ENCODE assay signal across 21 cellular contexts in the genomic region with DNA sequence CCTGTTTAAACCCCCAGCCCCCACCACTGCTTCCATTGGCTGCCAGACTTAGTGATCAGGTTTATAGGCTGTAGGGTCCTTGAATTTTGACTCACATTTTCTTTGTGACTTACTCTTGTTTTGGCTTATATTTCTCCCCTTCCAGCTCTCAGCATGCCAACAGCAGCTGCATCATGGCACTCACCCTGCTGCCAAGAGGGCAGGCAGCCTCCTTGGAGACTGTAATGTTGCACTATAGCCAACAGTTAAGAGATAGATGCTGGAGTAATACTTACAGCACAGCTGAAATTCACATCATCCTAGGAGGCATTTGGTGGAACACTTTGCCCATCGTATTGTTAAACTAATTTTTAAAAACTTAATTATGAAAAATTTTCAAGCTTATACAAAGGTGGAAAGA.
DNase-seq lines count a peak whose midpoint lies in the region; ATAC-seq lines count a peak whose summit lies in the region.
"Had no signal": no experiment of that assay in that cellular context is flagged by ENCODE, and none has a peak within 500 bp of the region (broad histone marks: within the 10 kb centered on the region; RNA-seq: fewer than 3 reads in every experiment).

No MANE protein-coding gene starts in this region.

- H2BK5ac ChIP-seq in mesendoderm (ENCODE audit: low read length): no peak overlapping the region

- no peak overlapping the region for H3K9ac ChIP-seq in mesendoderm (ENCODE audit: low read length)

- H3K79me1 ChIP-seq in mesendoderm (ENCODE audit: low read length): no peaks in the 10 kb centered on the region

- H2BK120ac ChIP-seq in mesendoderm (ENCODE audit: low read depth, low read length): no peak overlapping the region

- no peaks in the 10 kb centered on the region for H3K36me3 ChIP-seq in mesendoderm (ENCODE audit: control insufficient read depth, insufficient read depth, low read length)
- H3K36me3 ChIP-seq: Peyer's patch had no signal

- no CpG with 5 or more reads among the region's 1 CpG for WGBS in mesendoderm (ENCODE audit: extremely low coverage, insufficient coverage, low lambda C conversion rate)

- no peaks in the 10 kb centered on the region for H3K79me2 ChIP-seq in mesendoderm (ENCODE audit: control insufficient read depth, insufficient read depth, low read length)

- no peak overlapping the region for H3K18ac ChIP-seq in mesendoderm (ENCODE audit: low read length)

- DNase-seq in DMS 273 (lab: John Stamatoyannopoulos, UW; ENCODE audit: unreplicated experiment): peak; percentile 62
- DNase-seq in DMS 273 treated with DMSO at 0.1 percent for 48 hours (lab: John Stamatoyannopoulos, UW): no peak
- peak; percentile 85 for DNase-seq in NCI-H1105 (lab: John Stamatoyannopoulos, UW)
- peak; percentile 26 for DNase-seq in NCI-H69 (lab: John Stamatoyannopoulos, UW)
- DNase-seq in mesendoderm: no peak
- DNase-seq in GM19238 (ENCODE audit: insufficient read length, low spot score): no peak
- DNase-seq in ecto neural progenitor cell (ENCODE audit: low spot score): no peak
- DNase-seq: Caco-2; CD4-positive, CD25-positive, alpha-beta regulatory T cell; DMS53; H9; Kasumi-1; NCI-H1436; NCI-H2029 treated with DMSO at 0.1 percent for 48 hours; NCI-H510A; Peyer's patch; SHP77 had no signal

- H4K8ac ChIP-seq in mesendoderm (ENCODE audit: low read depth, low read length): no peak overlapping the region

- H4K5ac ChIP-seq in mesendoderm (ENCODE audit: low read length): no peak overlapping the region

- no peaks in the 10 kb centered on the region for H3K27me3 ChIP-seq in mesendoderm (ENCODE audit: insufficient read depth, low read length, poor library complexity)
- H3K27me3 ChIP-seq: Peyer's patch had no signal

- peaks cover 7% of the 10 kb centered on the region for H3K4me1 ChIP-seq in mesendoderm (ENCODE audit: control insufficient read depth, low read depth, low read length)
- H3K4me1 ChIP-seq: Caco-2, Peyer's patch had no signal

- no peak overlapping the region for H3K56ac ChIP-seq in mesendoderm (ENCODE audit: low read length)

- H3K4me3 ChIP-seq in mesendoderm (ENCODE audit: low read length): no peak overlapping the region
- H3K4me3 ChIP-seq: Peyer's patch had no signal

- H2BK15ac ChIP-seq in mesendoderm (replicated peaks; ENCODE audit: low read depth): no peak overlapping the region

- no peak overlapping the region for H3K27ac ChIP-seq in mesendoderm (ENCODE audit: low read depth, low read length)
- H3K27ac ChIP-seq: 22Rv1, HL-60, Peyer's patch had no signal

- ATAC-seq in HG03095 (IDR thresholded peaks at IDR 0.05; ENCODE audit: unreplicated experiment): no peak
- ATAC-seq: SK-N-SH treated with all-trans-retinoic acid at 6 μM for 48 hours had no signal

- no peak overlapping the region for H3K4ac ChIP-seq in mesendoderm (ENCODE audit: low read depth, low read length)

- no peak overlapping the region for H3K4me2 ChIP-seq in mesendoderm (ENCODE audit: low read length)

- peak overlapping the region; percentile 52 for H3K23ac ChIP-seq in mesendoderm (ENCODE audit: low read length)

- H2AK5ac ChIP-seq in mesendoderm (ENCODE audit: low read length): no peak overlapping the region

Comparison
In these comparisons a context has a peak if more than half of its experiments do, and no peak if none do; other contexts are left out.
1. DNase-seq: peak in DMS 273 (single experiment), NCI-H1105 (single experiment) and NCI-H69 (single experiment); none in DMS 273 treated with DMSO at 0.1 percent for 48 hours (single experiment), mesendoderm (single experiment), GM19238 (single experiment) and ecto neural progenitor cell (single experiment).